In the genomic region with DNA sequence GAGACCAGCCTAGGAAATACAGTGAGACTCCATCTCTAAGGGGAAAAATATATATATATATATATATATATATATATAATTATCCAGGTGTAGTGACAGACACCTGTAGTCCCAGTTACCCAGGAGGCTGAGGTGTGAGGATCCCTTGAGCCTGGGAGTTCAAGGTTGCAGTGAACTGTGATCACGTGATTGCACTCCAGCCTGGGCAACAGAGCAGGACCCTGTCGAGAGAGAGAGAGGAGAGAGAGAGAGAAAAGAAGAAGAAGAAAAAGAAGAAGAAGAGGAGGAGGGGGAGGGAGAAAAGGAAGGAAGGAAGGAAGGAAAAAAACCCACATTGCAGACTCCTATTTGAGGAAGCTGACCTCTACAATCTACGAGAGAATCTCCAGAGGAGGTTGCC, we compare ENCODE assay signal across 22 cellular contexts.
"Had no signal": no experiment of that assay in that cellular context is flagged by ENCODE, and none has a peak within 500 bp of the region (broad histone marks: within the 10 kb centered on the region; RNA-seq: fewer than 3 reads in every experiment).

No MANE protein-coding gene starts in this region.

- H3K9me3 Mint-ChIP-seq: activated CD4-positive, alpha-beta T cell treated with anti-CD3 and anti-CD28 coated beads, Interleukin-2, amount 10 ng/mL, durations not matched to agents 7 days and 5 days; activated naive CD8-positive, alpha-beta T cell treated with anti-CD3 and anti-CD28 coated beads, Interleukin-2, amount 10 ng/mL, durations not matched to agents 7 days and 5 days; naive B cell; neural progenitor cell; stimulated activated naive B cell treated with anti-CD40 and anti-IgM and Interleukin-4, amounts not matched to agents 10 μg/mL and 1 μg/mL and 100 μg/mL, for 72 hours had no signal

- H3K27ac ChIP-seq: colonic mucosa, esophagus muscularis mucosa, neural progenitor cell, transverse colon, uterus, VCaP had no signal

- H3K9ac ChIP-seq: neural progenitor cell had no signal

- H3K4me1 ChIP-seq: colonic mucosa, esophagus muscularis mucosa, neural progenitor cell, transverse colon, uterus had no signal

- H3K36me3 Mint-ChIP-seq: activated naive CD8-positive, alpha-beta T cell treated with anti-CD3 and anti-CD28 coated beads, Interleukin-2, amount 10 ng/mL, durations not matched to agents 7 days and 5 days; naive B cell; neural progenitor cell; stimulated activated naive B cell treated with anti-CD40 and anti-IgM and Interleukin-4, amounts not matched to agents 10 μg/mL and 1 μg/mL and 100 μg/mL, for 72 hours had no signal

- H3K27ac Mint-ChIP-seq: activated CD4-positive, alpha-beta T cell treated with anti-CD3 and anti-CD28 coated beads, Interleukin-2, amount 10 ng/mL, durations not matched to agents 7 days and 5 days; activated naive CD8-positive, alpha-beta T cell treated with anti-CD3 and anti-CD28 coated beads, Interleukin-2, amount 10 ng/mL, durations not matched to agents 7 days and 5 days; neural progenitor cell; stimulated activated naive B cell treated with anti-CD40 and anti-IgM and Interleukin-4, amounts not matched to agents 10 μg/mL and 1 μg/mL and 100 μg/mL, for 72 hours had no signal

- H3K4me2 ChIP-seq: neural progenitor cell had no signal

- H3K9me3 ChIP-seq: colonic mucosa, esophagus muscularis mucosa, left lung, transverse colon, uterus had no signal

- DNase-seq: activated CD4-positive, alpha-beta T cell treated with anti-CD3 and anti-CD28 coated beads, Interleukin-2, amount 10 ng/mL, durations not matched to agents 7 days and 5 days; activated CD4-positive, CD25-positive, alpha-beta regulatory T cell treated with anti-CD3 and anti-CD28 coated beads, Interleukin-2, amount 50 U/mL, for 72 hours; activated CD8-positive, alpha-beta memory T cell treated with anti-CD3 and anti-CD28 coated beads, Interleukin-2, amount 50 U/mL, for 4 hours; activated naive CD4-positive, alpha-beta T cell treated with Interleukin-2 at 50 U/mL for 16 hours; activated naive CD8-positive, alpha-beta T cell treated with anti-CD3 and anti-CD28 coated beads, Interleukin-2, amount 10 ng/mL, durations not matched to agents 7 days and 5 days; activated T-cell treated with anti-CD3 and anti-CD28 coated beads, Interleukin-2, amount 50 U/mL, for 48 hours; amniotic stem cell; colonic mucosa; glutamatergic neuron; hippocampal formation; kidney glomerular epithelial cell; left lung; naive B cell; stimulated activated CD4-positive, alpha-beta T cell treated with anti-CD3 and anti-CD28 coated beads, Interleukin-2, amount 100 ng/mL, for 48 hours; stimulated activated CD8-positive, alpha-beta memory T cell treated with anti-CD3 and anti-CD28 coated beads, Interleukin-4, amount 100 ng/mL, for 48 hours; stimulated activated naive B cell treated with anti-CD40 and anti-IgM and Interleukin-4, amounts not matched to agents 10 μg/mL and 1 μg/mL and 100 μg/mL, for 72 hours; transverse colon; uterus had no signal

- H3K4me1 Mint-ChIP-seq: neural progenitor cell had no signal

- H3K4me3 ChIP-seq: colonic mucosa, esophagus muscularis mucosa, left lung, lung, neural progenitor cell, transverse colon, uterus had no signal

- H3K4me3 Mint-ChIP-seq: activated CD4-positive, alpha-beta T cell treated with anti-CD3 and anti-CD28 coated beads, Interleukin-2, amount 10 ng/mL, durations not matched to agents 7 days and 5 days; activated naive CD8-positive, alpha-beta T cell treated with anti-CD3 and anti-CD28 coated beads, Interleukin-2, amount 10 ng/mL, durations not matched to agents 7 days and 5 days; neural progenitor cell; stimulated activated naive B cell treated with anti-CD40 and anti-IgM and Interleukin-4, amounts not matched to agents 10 μg/mL and 1 μg/mL and 100 μg/mL, for 72 hours had no signal

- H3K27me3 ChIP-seq: colonic mucosa, neural progenitor cell, uterus had no signal

- H3K36me3 ChIP-seq: colonic mucosa, esophagus muscularis mucosa, left lung, neural progenitor cell, transverse colon, uterus had no signal
